8 cellular contexts compared by ENCODE assay signal in the genomic region with DNA sequence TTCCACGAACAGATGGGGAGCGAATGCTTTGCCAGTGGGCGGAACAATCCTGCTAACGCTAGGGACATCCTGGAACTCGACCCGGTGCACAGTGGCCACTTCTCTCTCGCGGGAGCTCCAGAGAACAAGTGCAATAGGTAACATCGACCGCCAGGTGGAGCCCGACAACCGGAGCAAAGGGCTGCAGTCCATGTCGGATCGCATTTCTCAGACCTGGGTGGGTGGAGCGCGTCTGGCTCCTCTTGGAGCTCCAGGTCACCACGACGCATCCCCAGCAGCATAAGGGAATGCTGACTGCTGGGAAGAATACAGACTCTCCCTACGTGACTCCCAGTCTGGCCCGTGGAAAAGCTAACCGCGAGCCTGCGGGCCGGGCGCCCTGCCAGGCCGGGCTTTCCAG.
DNase-seq lines count a peak whose midpoint lies in the region; ATAC-seq, FAIRE-seq and TF ChIP-seq lines count a peak whose summit lies in the region.
"Not testable (repeated sequence)": the region's sequence is repeated elsewhere in the genome, so short reads cannot be mapped to it uniquely, and the experiment has no call there.

No MANE protein-coding gene starts in this region.

- not testable (repeated sequence) for H3K4me2 ChIP-seq in H1 (ENCODE audit: insufficient read depth in 1 of 2, low read depth in 2 of 2, low read length in 2 of 2)

- H3K4ac ChIP-seq in H1 (replicated peaks; ENCODE audit: insufficient read length, low read depth, low read length), result not testable (repeated sequence)

- H4K91ac ChIP-seq in H1 (replicated peaks; ENCODE audit: insufficient read length, low read length), result not testable (repeated sequence)

- not testable (repeated sequence) for H2BK5ac ChIP-seq in H1 (ENCODE audit: low read depth, low read length)

- not testable (repeated sequence) for H3K27me3 Mint-ChIP-seq in activated CD4-positive, alpha-beta T cell treated with anti-CD3 and anti-CD28 coated beads for 36 hours; stimulated activated naive CD8-positive, alpha-beta T cell treated with anti-CD3 and anti-CD28 coated beads, Interleukin-15, amount 100 ng/mL, for 72 hours

- 0 out of 4 replicates have a peak, but pooled peaks of 1 of the 2 experiments have one; percentile 10 for TF ChIP-seq RAD21 in H1 (IDR thresholded peaks at IDR 0.05 in 1 of 2, conservative IDR thresholded peaks at IDR 0.05 in 1 of 2; ENCODE audit: low read depth in 2 of 2, low read length in 2 of 2)

- H3K36me3 ChIP-seq in H1 (ENCODE audit: control insufficient read depth in 2 of 4, insufficient read depth in 4 of 4, low read length in 3 of 4); kidney (ENCODE audit: control insufficient read depth in 1 of 2, insufficient read depth in 2 of 2, low read length in 2 of 2): not testable (repeated sequence)

- not testable (repeated sequence) for H3K9ac ChIP-seq in H1 (replicated peaks in 1 of 4; ENCODE audit: extremely low read depth in 1 of 4, low read depth in 3 of 4, low read length in 3 of 4); kidney (ENCODE audit: low read length in 2 of 2)

- ATAC-seq in GM18519 (IDR thresholded peaks at IDR 0.05; ENCODE audit: low FRiP score, unreplicated experiment) (peak; percentile 89), GM21529 (IDR thresholded peaks at IDR 0.05; ENCODE audit: unreplicated experiment) (peak; percentile 82), HG02870 (IDR thresholded peaks at IDR 0.05; ENCODE audit: unreplicated experiment) (peak; percentile 90), HG03442 (IDR thresholded peaks at IDR 0.05; ENCODE audit: unreplicated experiment) (peak; percentile 89)
- peak; percentile 44 for ATAC-seq in activated CD4-positive, alpha-beta T cell treated with anti-CD3 and anti-CD28 coated beads for 36 hours
- peak; percentile 52 for ATAC-seq in stimulated activated naive CD8-positive, alpha-beta T cell treated with anti-CD3 and anti-CD28 coated beads, Interleukin-15, amount 100 ng/mL, for 72 hours

- H3K4me3 Mint-ChIP-seq in activated CD4-positive, alpha-beta T cell treated with anti-CD3 and anti-CD28 coated beads for 36 hours; stimulated activated naive CD8-positive, alpha-beta T cell treated with anti-CD3 and anti-CD28 coated beads, Interleukin-15, amount 100 ng/mL, for 72 hours: not testable (repeated sequence)

- H3K79me2 ChIP-seq in H1 (ENCODE audit: control insufficient read depth in 1 of 2, insufficient read depth in 2 of 2, low read length in 2 of 2), result not testable (repeated sequence)

- H3K4me1 Mint-ChIP-seq in activated CD4-positive, alpha-beta T cell treated with anti-CD3 and anti-CD28 coated beads for 36 hours; stimulated activated naive CD8-positive, alpha-beta T cell treated with anti-CD3 and anti-CD28 coated beads, Interleukin-15, amount 100 ng/mL, for 72 hours: not testable (repeated sequence)

- not testable (repeated sequence) for H3K4me3 ChIP-seq in H1 (ENCODE audit: extremely low read depth in 1 of 4, insufficient read depth in 2 of 4, low read depth in 3 of 4, low read length in 4 of 4); kidney (ENCODE audit: low read length in 2 of 2)

- peak; percentile 3 for DNase-seq in activated CD4-positive, alpha-beta T cell treated with anti-CD3 and anti-CD28 coated beads for 36 hours
- DNase-seq in H1 (ENCODE audit: low read depth in 1 of 2, low spot score in 2 of 2) (peak in 1 of 2 experiments; percentile 40), kidney (peak; percentile 10)
- not testable (repeated sequence) for DNase-seq in stimulated activated naive CD8-positive, alpha-beta T cell treated with anti-CD3 and anti-CD28 coated beads, Interleukin-15, amount 100 ng/mL, for 72 hours

- TF ChIP-seq EP300 in H1 (IDR thresholded peaks at IDR 0.05; ENCODE audit: borderline replicate concordance in 1 of 2, low read depth in 2 of 2, low read length in 2 of 2), result not testable (repeated sequence)

- peak; percentile 39 for FAIRE-seq in H1 (lab: Jason Lieb, UNC)
- FAIRE-seq in kidney (lab: Jason Lieb, UNC), result not testable (repeated sequence)

- H2BK12ac ChIP-seq in H1 (ENCODE audit: low read depth, low read length), result not testable (repeated sequence)

- H3K9me3 ChIP-seq in H1 (ENCODE audit: insufficient read depth in 2 of 2, low read depth in 1 of 2, low read length in 1 of 2); kidney (ENCODE audit: control insufficient read depth in 1 of 2, low read length in 2 of 2): not testable (repeated sequence)

- intact Hi-C loops in activated CD4-positive, alpha-beta T cell treated with anti-CD3 and anti-CD28 coated beads for 36 hours (cut with DNase I, micrococcal nuclease); kidney (cut with DNase I): not testable (repeated sequence)

- not testable (repeated sequence) for H3K36me3 Mint-ChIP-seq in activated CD4-positive, alpha-beta T cell treated with anti-CD3 and anti-CD28 coated beads for 36 hours (ENCODE audit: low read depth)

- H3K27ac ChIP-seq in H1 (ENCODE audit: low read depth, low read length); kidney (ENCODE audit: low read depth in 2 of 2, low read length in 2 of 2): not testable (repeated sequence)

- H3K56ac ChIP-seq in H1 (replicated peaks; ENCODE audit: insufficient read length, low read depth, low read length), result not testable (repeated sequence)

- H3K4me1 ChIP-seq in H1 (replicated peaks in 1 of 4; ENCODE audit: control insufficient read depth in 3 of 4, insufficient read depth in 4 of 4, low read length in 3 of 4); kidney (ENCODE audit: control insufficient read depth in 1 of 2, insufficient read depth in 1 of 2, low read depth in 1 of 2, low read length in 2 of 2): not testable (repeated sequence)

- TF ChIP-seq CTCF in H1 (IDR thresholded peaks at IDR 0.05; ENCODE audit: control extremely low read depth in 1 of 3, insufficient read depth in 1 of 3, low read depth in 1 of 3, low read length in 3 of 3); kidney (IDR thresholded peaks at IDR 0.05; ENCODE audit: borderline replicate concordance, extremely low read depth, insufficient read depth): not testable (repeated sequence)

- H3K18ac ChIP-seq in H1 (ENCODE audit: extremely low read depth, low read length), result not testable (repeated sequence)

- not testable (repeated sequence) for H4K20me1 ChIP-seq in H1 (replicated peaks in 1 of 2; ENCODE audit: control insufficient read depth in 1 of 2, insufficient read depth in 2 of 2, low read length in 2 of 2)

- POLR2A ChIA-PET in activated CD4-positive, alpha-beta T cell treated with anti-CD3 and anti-CD28 coated beads for 36 hours (lab: Charles Lee); H1 (lab: Charles Lee; ENCODE audit: partially characterized antibody): not testable (repeated sequence)

- CTCF ChIA-PET in activated CD4-positive, alpha-beta T cell treated with anti-CD3 and anti-CD28 coated beads for 36 hours (lab: Charles Lee); H1 (lab: Charles Lee; ENCODE audit: partially characterized antibody): not testable (repeated sequence)

- H3K23me2 ChIP-seq in H1 (ENCODE audit: low read depth, low read length), result not testable (repeated sequence)

- not testable (repeated sequence) for H4K8ac ChIP-seq in H1 (ENCODE audit: extremely low read depth, insufficient read depth, low read length)

- H4K5ac ChIP-seq in H1 (ENCODE audit: insufficient read length, low read depth, low read length), result not testable (repeated sequence)

- H2AFZ ChIP-seq in H1 (ENCODE audit: low read length), result not testable (repeated sequence)

- not testable (repeated sequence) for H3K79me1 ChIP-seq in H1 (ENCODE audit: low read depth, low read length)

- H2BK15ac ChIP-seq in H1 (ENCODE audit: low read length), result not testable (repeated sequence)

- H2BK20ac ChIP-seq in H1 (ENCODE audit: low read length), result not testable (repeated sequence)

- TF ChIP-seq POLR2A in H1 (IDR thresholded peaks at IDR 0.05; ENCODE audit: control extremely low read depth in 1 of 2, low read depth in 2 of 2, low read length in 2 of 2), result not testable (repeated sequence)

- H3K14ac ChIP-seq in H1 (ENCODE audit: insufficient read length), result not testable (repeated sequence)

- H3K27ac Mint-ChIP-seq in activated CD4-positive, alpha-beta T cell treated with anti-CD3 and anti-CD28 coated beads for 36 hours; stimulated activated naive CD8-positive, alpha-beta T cell treated with anti-CD3 and anti-CD28 coated beads, Interleukin-15, amount 100 ng/mL, for 72 hours: not testable (repeated sequence)

- H2BK120ac ChIP-seq in H1 (replicated peaks; ENCODE audit: low read depth, low read length), result not testable (repeated sequence)

- WGBS in H1 (ENCODE audit: extremely low coverage in 1 of 2, insufficient coverage in 1 of 2, insufficient read length in 1 of 2, insufficient replicate concordance in 2 of 2, low coverage in 1 of 2, low lambda C conversion rate in 2 of 2, missing lambda C conversion rate in 1 of 2), 2 experiments, result no CpG with 5 or more reads among the region's 26 CpGs

- H2AK5ac ChIP-seq in H1 (ENCODE audit: low read depth, low read length), result not testable (repeated sequence)

- not testable (repeated sequence) for H3K27me3 ChIP-seq in H1 (replicated peaks in 1 of 4; ENCODE audit: control insufficient read depth in 3 of 4, extremely low read depth in 1 of 4, insufficient read depth in 3 of 4, low read length in 3 of 4)

- not testable (repeated sequence) for H3K23ac ChIP-seq in H1 (ENCODE audit: insufficient read length)

- H3K9me3 Mint-ChIP-seq in activated CD4-positive, alpha-beta T cell treated with anti-CD3 and anti-CD28 coated beads for 36 hours (ENCODE audit: low read depth); stimulated activated naive CD8-positive, alpha-beta T cell treated with anti-CD3 and anti-CD28 coated beads, Interleukin-15, amount 100 ng/mL, for 72 hours: not testable (repeated sequence)
